Comparison of ENCODE assay signal across 9 cellular contexts in the genomic region with DNA sequence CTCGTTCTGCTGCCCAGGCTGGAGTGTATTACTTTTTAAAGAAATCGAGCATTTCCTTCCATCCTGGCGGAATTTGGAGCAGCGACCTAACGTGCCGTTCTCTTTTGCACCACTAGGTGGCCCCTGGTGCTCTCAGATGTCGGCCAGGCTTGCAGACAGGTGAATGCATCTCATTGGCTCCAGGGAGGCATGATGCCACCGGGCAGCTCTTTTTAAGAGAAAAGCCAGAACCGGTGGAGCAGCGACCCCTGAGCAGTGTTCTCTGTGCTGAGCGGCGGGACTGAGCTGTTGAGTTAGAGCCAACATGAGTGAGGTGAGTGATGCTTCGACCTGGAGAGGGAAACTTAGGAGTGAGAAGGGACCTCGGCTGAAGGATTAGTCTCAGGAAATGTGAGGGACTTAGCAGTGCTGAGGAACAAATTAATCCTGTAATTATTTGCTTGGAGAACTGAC. TPM values are rescaled to one million over a fixed set of nuclear protein-coding genes. Genes with fewer than 3 reads are reported as not detected.
DNase-seq lines count a peak whose midpoint lies in the region; ATAC-seq and TF ChIP-seq lines count a peak whose summit lies in the region.
"Had no signal": no experiment of that assay in that cellular context is flagged by ENCODE, and none has a peak within 500 bp of the region (broad histone marks: within the 10 kb centered on the region; RNA-seq: fewer than 3 reads in every experiment).

TSS of gene PCP4 (plus strand) at position 241 of the 453 bp plus-strand sequence. CDS start at position 305, 64 bp downstream.

- H3K9ac ChIP-seq in smooth muscle cell (ENCODE audit: low read depth) = no peak within 1 kb of the TSS

- no peak within 1 kb of the TSS for H3K4me3 ChIP-seq in iPS DF 6.9 (ENCODE audit: low read length)
- H3K4me3 ChIP-seq in smooth muscle cell = no peak within 1 kb of the TSS

- H3K27ac ChIP-seq in iPS DF 6.9 (ENCODE audit: low read length) = no peak within 1 kb of the TSS
- no peak within 1 kb of the TSS for H3K27ac ChIP-seq in smooth muscle cell (ENCODE audit: low read depth)

- H3K27me3 ChIP-seq in iPS DF 6.9 (ENCODE audit: control insufficient read depth, insufficient read depth, low read length) = no peaks in the 10 kb centered on the region
- peaks cover 24% of the 10 kb centered on the region for H3K27me3 ChIP-seq in smooth muscle cell (ENCODE audit: low read depth)

- H3K9me3 Mint-ChIP-seq in HFFc6 = no peaks in the 10 kb centered on the region

- H3K4me2 ChIP-seq in smooth muscle cell = no peak within 1 kb of the TSS

- no peaks in the 10 kb centered on the region for H3F3A ChIP-seq in smooth muscle cell (ENCODE audit: low read depth)

- no peaks in the 10 kb centered on the region for H3K36me3 ChIP-seq in iPS DF 6.9 (ENCODE audit: control insufficient read depth, insufficient read depth, low read length)
- no peaks in the 10 kb centered on the region for H3K36me3 ChIP-seq in smooth muscle cell (ENCODE audit: low read depth)

- TF ChIP-seq CTCF in HFFc6 (IDR thresholded peaks at IDR 0.05) = peak; percentile 85
- TF ChIP-seq CTCF in smooth muscle cell (IDR thresholded peaks at IDR 0.05; ENCODE audit: borderline replicate concordance, insufficient read depth, poor library complexity, severe bottlenecking) = peak; percentile 86

- H3K27me3 Mint-ChIP-seq in HFFc6 (ENCODE audit: insufficient read depth) = peaks cover 10% of the 10 kb centered on the region

- no peaks in the 10 kb centered on the region for H3K9me3 ChIP-seq in iPS DF 6.9 (ENCODE audit: control insufficient read depth, insufficient read depth, low read length)
- H3K9me3 ChIP-seq in smooth muscle cell (replicated peaks; ENCODE audit: low read depth) = no peaks in the 10 kb centered on the region

- H3K4me3 Mint-ChIP-seq in HFFc6 = no peak within 1 kb of the TSS

- ATAC-seq in HG03565 (IDR thresholded peaks at IDR 0.05; ENCODE audit: unreplicated experiment) = no peak
- no peak for ATAC-seq in GM19328 (IDR thresholded peaks at IDR 0.05; ENCODE audit: unreplicated experiment)

- H4K20me1 ChIP-seq in smooth muscle cell (ENCODE audit: low read depth) = no peaks in the 10 kb centered on the region

- H2AFZ ChIP-seq in smooth muscle cell (ENCODE audit: low read depth) = no peak within 1 kb of the TSS

- H3K4me1 Mint-ChIP-seq in HFFc6 (ENCODE audit: low read depth) = no peaks in the 10 kb centered on the region

- H3K27ac Mint-ChIP-seq in HFFc6 = no peak within 1 kb of the TSS

- WGBS in iPS DF 6.9 (ENCODE audit: insufficient coverage, insufficient read length) = no CpG with 5 or more reads among the region's 14 CpGs
- WGBS in smooth muscle cell (ENCODE audit: low lambda C conversion rate) = 12% methylated on average over 14 of the region's 14 CpGs

- peak; percentile 45 for DNase-seq in COLO829 (ENCODE audit: low spot score)
- peak; percentile 4 for DNase-seq in HFFc6
- peak; percentile 89 for DNase-seq in NCI-H748 (lab: John Stamatoyannopoulos, UW; ENCODE audit: unreplicated experiment)
- DNase-seq in anterior cingulate cortex (lab: John Stamatoyannopoulos, UW) = peak in 53 of 58 donors; percentile 3 to 83 (median 31)
- peak; percentile 77 for DNase-seq in iPS DF 6.9 (ENCODE audit: low read depth, low spot score)
- no peak for DNase-seq in smooth muscle cell (lab: John Stamatoyannopoulos, UW; ENCODE audit: unreplicated experiment)

- H3K79me2 ChIP-seq in smooth muscle cell (ENCODE audit: low read depth) = no peaks in the 10 kb centered on the region

- no peaks in the 10 kb centered on the region for H3K4me1 ChIP-seq in iPS DF 6.9 (ENCODE audit: control insufficient read depth, insufficient read depth, low read length)
- H3K4me1 ChIP-seq in smooth muscle cell (ENCODE audit: low read depth) = no peaks in the 10 kb centered on the region

- H3K36me3 Mint-ChIP-seq in HFFc6 (ENCODE audit: low read depth) = no peaks in the 10 kb centered on the region

RNA-seq across cellular contexts. Expression of gene PCP4, which starts in this region (rescaled TPM):
- not detected for total RNA-seq in HFFc6 (2021; fragmentation: NEBNext Ultra II Directional; extraction: Animal tissue kit (Norgen Biotek cat#: 25700))
- total RNA-seq in smooth muscle cell = not detected in 2 replicates
- 0.77 TPM in 1 of 2 replicates, not detected in the other for polyA plus RNA-seq in smooth muscle cell
- total RNA-seq: pulmonary artery endothelial cell had no signal

Comparison
In these comparisons a context has a peak if more than half of its experiments do, and no peak if none do; other contexts are left out.
1. Peak in DNase-seq in HFFc6; RNA of the gene not detected or under 1 TPM.